In the genomic region with DNA sequence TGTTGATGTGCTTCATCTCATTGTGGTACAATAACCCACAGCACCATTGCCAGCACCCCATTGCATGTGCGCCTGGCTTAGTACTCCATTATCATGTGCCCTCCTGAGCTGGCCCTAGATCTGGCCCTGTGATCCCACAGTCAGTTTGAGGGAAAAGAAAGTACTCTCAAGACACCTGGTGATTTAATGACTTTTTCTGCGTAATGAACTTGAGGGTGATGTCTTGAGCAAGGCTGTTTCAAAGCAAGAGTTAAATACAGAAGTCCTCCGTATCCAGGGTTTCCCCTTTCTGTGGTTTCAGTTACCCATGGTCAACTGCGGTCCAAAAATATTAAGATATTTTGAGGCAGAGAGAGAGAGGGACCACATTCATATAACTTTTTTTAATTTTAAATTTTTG, we compare ENCODE assay signal across 16 cellular contexts. TPM values are rescaled to one million over a fixed set of nuclear protein-coding genes. Genes with fewer than 3 reads are reported as not detected.
DNase-seq lines count a peak whose midpoint lies in the region; ATAC-seq, FAIRE-seq and TF ChIP-seq lines count a peak whose summit lies in the region.
"Had no signal": no experiment of that assay in that cellular context is flagged by ENCODE, and none has a peak within 500 bp of the region (broad histone marks: within the 10 kb centered on the region; RNA-seq: fewer than 3 reads in every experiment).

No MANE protein-coding gene starts in this region.

- no peak overlapping the region for H3K27ac Mint-ChIP-seq in glutamatergic neuron (ENCODE audit: unreplicated experiment)
- H3K27ac Mint-ChIP-seq: CD4-positive, CD25-positive, alpha-beta regulatory T cell; stimulated activated effector memory CD8-positive, alpha-beta T cell treated with anti-CD3 and anti-CD28 coated beads, Interleukin-12 subunit alpha, Interleukin-12 subunit beta, amount 100 ng/mL, for 72 hours had no signal

- H3K4me1 Mint-ChIP-seq in glutamatergic neuron (ENCODE audit: low read depth, unreplicated experiment), result no peaks in the 10 kb centered on the region
- H3K4me1 Mint-ChIP-seq: CD4-positive, CD25-positive, alpha-beta regulatory T cell had no signal

- H3K27ac ChIP-seq in GM12878 (ENCODE audit: control insufficient read depth, insufficient read depth) (peak overlapping the region; percentile 76), right lobe of liver (no peak overlapping the region), WERI-Rb-1 (no peak overlapping the region), neuronal stem cell (replicated peaks; ENCODE audit: low read length) (no peak overlapping the region)
- H3K27ac ChIP-seq: colonic mucosa, SJSA1 had no signal

- no peaks in the 10 kb centered on the region; the same call in 1 of the 3 replicates for H3K9me3 ChIP-seq in GM12878 (replicated peaks; ENCODE audit: control insufficient read depth, insufficient read depth, low read length)
- H3K9me3 ChIP-seq in right lobe of liver, result no peaks in the 10 kb centered on the region
- peaks cover 4% of the 10 kb centered on the region for H3K9me3 ChIP-seq in WERI-Rb-1 (ENCODE audit: severe bottlenecking)
- no peaks in the 10 kb centered on the region for H3K9me3 ChIP-seq in neuronal stem cell (replicated peaks in 1 of 2; ENCODE audit: control insufficient read depth in 2 of 2, insufficient read depth in 1 of 2, low read depth in 1 of 2, low read length in 2 of 2)
- H3K9me3 ChIP-seq: colonic mucosa, SJSA1 had no signal

- H3K18ac ChIP-seq in neuronal stem cell (ENCODE audit: low read length), result no peak overlapping the region

- RAD21 ChIA-PET in GM12878 (lab: Charles Lee; ENCODE audit: unreplicated experiment), result interaction anchor here (1.1 to 2.1 kb wide), 4 partner anchors 16 to 90 kb away, joined by 4 to 11 read pairs (median 8); partner anchors contain the start of genes C3orf20 and CCDC174

- H4K8ac ChIP-seq in neuronal stem cell (ENCODE audit: low read depth, low read length), result no peak overlapping the region

- H3K4me3 ChIP-seq in GM12878 (peak overlapping the region; percentile 4; the same call in 1 of the 2 replicates), right lobe of liver (no peak overlapping the region), WERI-Rb-1 (ENCODE audit: low read depth, low read length) (no peak overlapping the region), neuronal stem cell (ENCODE audit: low read length in 2 of 2) (no peak overlapping the region)
- H3K4me3 ChIP-seq: colonic mucosa, SJSA1 had no signal

- H2BK12ac ChIP-seq in neuronal stem cell (ENCODE audit: low read length), result no peak overlapping the region

- no peak overlapping the region for H3K4ac ChIP-seq in neuronal stem cell (ENCODE audit: low read length)

- no peaks in the 10 kb centered on the region for H3K27me3 ChIP-seq in GM12878 (replicated peaks in 1 of 2; ENCODE audit: control insufficient read depth in 2 of 2, insufficient read depth in 2 of 2, low read length in 1 of 2)
- no peaks in the 10 kb centered on the region for H3K27me3 ChIP-seq in right lobe of liver
- peaks cover 37% of the 10 kb centered on the region for H3K27me3 ChIP-seq in WERI-Rb-1 (ENCODE audit: insufficient read depth, low read depth, severe bottlenecking)
- H3K27me3 ChIP-seq in neuronal stem cell (ENCODE audit: control insufficient read depth in 3 of 3, insufficient read depth in 3 of 3, low read depth in 1 of 3, low read length in 3 of 3), result peaks cover 0 to 19% (median 0%) of the 10 kb centered on the region in 3 experiments
- H3K27me3 ChIP-seq: colonic mucosa had no signal

- H2BK15ac ChIP-seq in neuronal stem cell (ENCODE audit: low read length), result no peak overlapping the region

- H3K9ac ChIP-seq in GM12878 (ENCODE audit: control insufficient read depth, insufficient read depth, low read length) (peak overlapping the region; percentile 36), neuronal stem cell (ENCODE audit: low read depth, low read length, poor library complexity) (no peak overlapping the region)

- peaks cover 2% of the 10 kb centered on the region for H3K27me3 Mint-ChIP-seq in glutamatergic neuron (ENCODE audit: unreplicated experiment)
- H3K27me3 Mint-ChIP-seq: CD4-positive, CD25-positive, alpha-beta regulatory T cell had no signal

- TF ChIP-seq CTCF in GM12878 (IDR thresholded peaks at IDR 0.05 in 2 of 3, conservative IDR thresholded peaks at IDR 0.05 in 1 of 3; ENCODE audit: control insufficient read depth in 2 of 3, extremely low read depth in 1 of 3, insufficient read depth in 1 of 3, low read depth in 3 of 3, low read length in 3 of 3) (no peak), glutamatergic neuron (IDR thresholded peaks at IDR 0.05; ENCODE audit: partially characterized antibody, unreplicated experiment) (no peak), right lobe of liver (IDR thresholded peaks at IDR 0.05) (no peak), WERI-Rb-1 (IDR thresholded peaks at IDR 0.05; ENCODE audit: low read depth, low read length) (no peak)

- no peak overlapping the region for H3K23ac ChIP-seq in neuronal stem cell (ENCODE audit: low read depth, low read length, poor library complexity)

- H3K14ac ChIP-seq in neuronal stem cell (ENCODE audit: low read length), result no peak overlapping the region

- TF ChIP-seq POLR2A in GM18505 (IDR thresholded peaks at IDR 0.05; ENCODE audit: borderline replicate concordance, extremely low read depth, insufficient read depth, insufficient read length) (peak; percentile 44), GM12878 (IDR thresholded peaks at IDR 0.05; ENCODE audit: low read depth, low read length) (peak; percentile 47; the same call in 1 of the 2 replicates), right lobe of liver (IDR thresholded peaks at IDR 0.05) (no peak)

- H3K9me3 Mint-ChIP-seq in glutamatergic neuron (ENCODE audit: unreplicated experiment), result no peaks in the 10 kb centered on the region
- H3K9me3 Mint-ChIP-seq: stimulated activated effector memory CD8-positive, alpha-beta T cell treated with anti-CD3 and anti-CD28 coated beads, Interleukin-12 subunit alpha, Interleukin-12 subunit beta, amount 100 ng/mL, for 72 hours had no signal

- in situ Hi-C loops in GM12878 (cut with MboI), result no loop called here

- BruUV-seq in GM12878 (replicated peaks; lab: Mats Ljungman, UMichigan), result no TSS peak

- H3K79me1 ChIP-seq in neuronal stem cell (ENCODE audit: low read depth, low read length), result peaks cover 2% of the 10 kb centered on the region

- no peak overlapping the region for H2BK120ac ChIP-seq in neuronal stem cell (ENCODE audit: low read depth, low read length)

- no peak overlapping the region for H3K4me3 Mint-ChIP-seq in glutamatergic neuron (ENCODE audit: unreplicated experiment)
- H3K4me3 Mint-ChIP-seq: CD4-positive, CD25-positive, alpha-beta regulatory T cell; stimulated activated effector memory CD8-positive, alpha-beta T cell treated with anti-CD3 and anti-CD28 coated beads, Interleukin-12 subunit alpha, Interleukin-12 subunit beta, amount 100 ng/mL, for 72 hours had no signal

- H3K4me2 ChIP-seq in GM12878 (ENCODE audit: control insufficient read depth, insufficient read depth) (peak overlapping the region; percentile 70), neuronal stem cell (ENCODE audit: insufficient read depth, low read length, poor library complexity, severe bottlenecking) (no peak overlapping the region)

- H3K36me3 Mint-ChIP-seq in glutamatergic neuron (ENCODE audit: unreplicated experiment), result peaks cover 16% of the 10 kb centered on the region
- H3K36me3 Mint-ChIP-seq: stimulated activated effector memory CD8-positive, alpha-beta T cell treated with anti-CD3 and anti-CD28 coated beads, Interleukin-12 subunit alpha, Interleukin-12 subunit beta, amount 100 ng/mL, for 72 hours had no signal

- POLR2A ChIA-PET in GM12878 (lab: Charles Lee), result interaction anchor here (0.6 to 1.8 kb wide), 3 partner anchors 38 to 58 kb away, joined by 3 to 4 read pairs (median 4); partner anchors contain the start of gene CCDC174

- H3K79me2 ChIP-seq in GM12878 (ENCODE audit: control insufficient read depth, insufficient read depth, low read length), result no peaks in the 10 kb centered on the region; the same call in 1 of the 2 replicates

- H4K20me1 ChIP-seq in GM12878 (ENCODE audit: control insufficient read depth, insufficient read depth), result no peaks in the 10 kb centered on the region

- TF ChIP-seq EP300 in GM12878 (IDR thresholded peaks at IDR 0.05; ENCODE audit: borderline replicate concordance in 1 of 2, control insufficient read depth in 1 of 2, low read depth in 2 of 2, low read length in 2 of 2), result peak; percentile 82 to 87

- ATAC-seq in GM18505 (IDR thresholded peaks at IDR 0.05; ENCODE audit: unreplicated experiment), result peak; percentile 46
- peak; percentile 44 for ATAC-seq in GM21786 (IDR thresholded peaks at IDR 0.05; ENCODE audit: unreplicated experiment)
- ATAC-seq in HG03457 (IDR thresholded peaks at IDR 0.05; ENCODE audit: unreplicated experiment), result peak; percentile 51
- ATAC-seq in GM12878, result peak; percentile 69
- ATAC-seq in right lobe of liver, result no peak
- ATAC-seq: left cardiac atrium; stimulated activated effector memory CD8-positive, alpha-beta T cell treated with anti-CD3 and anti-CD28 coated beads, Interleukin-12 subunit alpha, Interleukin-12 subunit beta, amount 100 ng/mL, for 72 hours had no signal

- H2BK5ac ChIP-seq in neuronal stem cell (ENCODE audit: low read length), result no peak overlapping the region

- intact Hi-C loops in GM12878 (cut with micrococcal nuclease; ENCODE audit: unreplicated experiment) (no loop called here), right lobe of liver (cut with DNase I) (no loop called here)

- SMC1A ChIA-PET in GM12878 (lab: Charles Lee; ENCODE audit: uncharacterized antibody, unreplicated experiment), result interaction anchor here (0.8 to 10.1 kb wide), 7 partner anchors 9 to 89 kb away, joined by 3 to 86 read pairs (median 4); no protein-coding TSS in a partner anchor

- peaks cover 47% of the 10 kb centered on the region for H3K4me1 ChIP-seq in GM12878 (ENCODE audit: control insufficient read depth, insufficient read depth, low read length)
- H3K4me1 ChIP-seq in right lobe of liver, result no peaks in the 10 kb centered on the region
- H3K4me1 ChIP-seq in neuronal stem cell (ENCODE audit: control insufficient read depth in 2 of 2, insufficient read depth in 1 of 2, low read depth in 1 of 2, low read length in 2 of 2), result no peaks in the 10 kb centered on the region
- H3K4me1 ChIP-seq: colonic mucosa, SJSA1 had no signal

- H2AFZ ChIP-seq in GM12878 (ENCODE audit: control insufficient read depth, low read depth, low read length), result peak overlapping the region; percentile 29
- no peak overlapping the region for H2AFZ ChIP-seq in neuronal stem cell (ENCODE audit: low read length)

- H2AK5ac ChIP-seq in neuronal stem cell (ENCODE audit: low read depth, low read length), result no peak overlapping the region

- DNase-seq in GM12878 (ENCODE audit: low read depth, low spot score), result peak; percentile 74
- DNase-seq in glutamatergic neuron, result no peak
- no peak for DNase-seq in right lobe of liver
- no peak for DNase-seq in WERI-Rb-1
- no peak for DNase-seq in neuronal stem cell (ENCODE audit: low spot score)
- DNase-seq: activated naive CD4-positive, alpha-beta T cell treated with anti-CD3 and anti-CD28 coated beads, Interleukin-2, amount 50 U/mL, for 16 hours; CD4-positive, CD25-positive, alpha-beta regulatory T cell; colonic mucosa; left cardiac atrium; NCI-H2171; nucleus accumbens had no signal

- no peak overlapping the region for H4K91ac ChIP-seq in neuronal stem cell (ENCODE audit: low read depth, low read length, poor library complexity)

- H3K36me3 ChIP-seq in GM12878 (ENCODE audit: control insufficient read depth in 2 of 2, insufficient read depth in 2 of 2, low read length in 1 of 2) (no peaks in the 10 kb centered on the region), right lobe of liver (no peaks in the 10 kb centered on the region), WERI-Rb-1 (no peaks in the 10 kb centered on the region), neuronal stem cell (replicated peaks in 1 of 2; ENCODE audit: control insufficient read depth in 2 of 2, insufficient read depth in 2 of 2, low read length in 2 of 2) (no peaks in the 10 kb centered on the region)
- H3K36me3 ChIP-seq: colonic mucosa, SJSA1 had no signal

- 0% methylated on average over 4 of the region's 4 CpGs for WGBS in GM12878 (ENCODE audit: insufficient coverage, insufficient replicate concordance, low lambda C conversion rate, missing lambda C conversion rate)
- 75% methylated on average over 4 of the region's 4 CpGs for WGBS in right lobe of liver (ENCODE audit: insufficient coverage, low coverage, low lambda C conversion rate, missing lambda C conversion rate)
- WGBS in neuronal stem cell (ENCODE audit: extremely low coverage in 2 of 2, insufficient read length in 2 of 2, insufficient replicate concordance in 1 of 2), 2 donors, result no CpG with 5 or more reads among the region's 4 CpGs

- FAIRE-seq in GM12878 (lab: Jason Lieb, UNC), result peak; percentile 18

- TF ChIP-seq RAD21 in GM12878 (IDR thresholded peaks at IDR 0.05; ENCODE audit: insufficient read depth, low read depth, low read length), result no peak

- CTCF ChIA-PET in GM12878 (lab: Yijun Ruan, JAX), result interaction anchor here (1.0 to 7.1 kb wide), 5 partner anchors 8 to 89 kb away, joined by 3 to 49 read pairs (median 4); partner anchors contain the start of genes C3orf20 and CCDC174

RNA-seq across cellular contexts. Expression of gene C3orf20, which starts 16.3 kb away (rescaled TPM):
- total RNA-seq in GM12878 (2013; cell fraction: nucleolus; rRNA removed), result 3.2 and 3.4 TPM in 2 replicates
- total RNA-seq in GM12878 (2014; rRNA removed) (1.0 and 2.8 TPM in 2 replicates), GM12878 (2014; rRNA removed; fragmentation: Illumina TruSeq; extraction: Trizol) (1.9 and 2.0 TPM in 2 replicates), GM12878 (2021) (1.6 and 2.0 TPM in 2 replicates), glutamatergic neuron (ENCODE audit: unreplicated experiment) (not detected), right lobe of liver (under 1 TPM in 2 of 6 experiments, not detected in 4; 0.09 to 0.11 TPM)
- polyA plus RNA-seq in GM12878 (2011; ENCODE audit: low read depth), result 0.33 TPM
- polyA plus RNA-seq in GM12878 (2011; rRNA removed) (2.0 and 2.9 TPM in 2 replicates), GM12878 (2014; fragmentation: Illumina TruSeq; extraction: Trizol) (1.6 and 2.2 TPM in 2 replicates), GM12878 (2014; fragmentation: Nextera tagmentation; extraction: Ambion mirVana) (under 1 TPM; 0.05 to 0.15 TPM), GM12878 (2014; rRNA removed) (1.0 and 1.1 TPM in 2 replicates), GM12878 (2016; fragmentation: Nextera tagmentation; extraction: Ambion mirVana) (under 1 TPM; 0.39 to 0.40 TPM)
- 1.3 and 2.1 TPM in 2 replicates for polyA plus RNA-seq in GM12878 (2011; cell fraction: cytosol; rRNA removed)
- 2.0 and 2.3 TPM in 2 replicates for polyA plus RNA-seq in GM12878 (2011; cell fraction: nucleus; rRNA removed)
- polyA plus RNA-seq in GM12878 (2012), result 0.52 and 1.3 TPM in 2 replicates
- polyA minus RNA-seq in GM12878 (2011; rRNA and poly(A)+ RNA removed), result 3.5 and 3.7 TPM in 2 replicates
- 0.73 and 2.0 TPM in 2 replicates for polyA minus RNA-seq in GM12878 (2011; cell fraction: cytosol; rRNA and poly(A)+ RNA removed)
- 2.5 and 4.2 TPM in 2 replicates for polyA minus RNA-seq in GM12878 (2011; cell fraction: nucleus; rRNA and poly(A)+ RNA removed)
- polyA plus RNA-seq in neuronal stem cell (2013, experiment 1 of 2), result not detected
- polyA plus RNA-seq in neuronal stem cell (2013, experiment 2 of 2), result not detected
- total RNA-seq: SJSA1 had no signal
- polyA plus RNA-seq: CD4-positive, CD25-positive, alpha-beta regulatory T cell had no signal

RNA-seq across cellular contexts. Expression of gene CCDC174, which starts 39.7 kb away (rescaled TPM):
- 74.0 and 82.4 TPM in 2 replicates for total RNA-seq in GM12878 (2013; cell fraction: nucleolus; rRNA removed)
- total RNA-seq in GM12878 (2014; rRNA removed) (13.6 and 15.7 TPM in 2 replicates), GM12878 (2014; rRNA removed; fragmentation: Illumina TruSeq; extraction: Trizol) (22.2 and 23.2 TPM in 2 replicates), GM12878 (2021) (17.0 and 17.9 TPM in 2 replicates), glutamatergic neuron (ENCODE audit: unreplicated experiment) (22.1 TPM), right lobe of liver (10 to 100 TPM in 3 of 6 experiments, 1 to 10 TPM in 3; 7.5 to 11.7 (median 10.6) TPM)
- polyA plus RNA-seq in GM12878 (2011; ENCODE audit: low read depth), result 10.9 TPM
- polyA plus RNA-seq in GM12878 (2011; rRNA removed) (11.6 and 13.5 TPM in 2 replicates), GM12878 (2014; fragmentation: Illumina TruSeq; extraction: Trizol) (30.3 and 40.6 TPM in 2 replicates), GM12878 (2014; fragmentation: Nextera tagmentation; extraction: Ambion mirVana) (10 to 100 TPM; 26.1 to 31.3 TPM), GM12878 (2014; rRNA removed) (10.5 and 14.1 TPM in 2 replicates), GM12878 (2016; fragmentation: Nextera tagmentation; extraction: Ambion mirVana) (10 to 100 TPM; 18.8 to 19.5 TPM)
- 6.3 and 7.5 TPM in 2 replicates for polyA plus RNA-seq in GM12878 (2011; cell fraction: cytosol; rRNA removed)
- polyA plus RNA-seq in GM12878 (2011; cell fraction: nucleus; rRNA removed), result 32.6 and 36.4 TPM in 2 replicates
- polyA plus RNA-seq in GM12878 (2012), result 17.1 and 23.4 TPM in 2 replicates
- 6.5 and 7.7 TPM in 2 replicates for polyA minus RNA-seq in GM12878 (2011; rRNA and poly(A)+ RNA removed)
- 2.8 and 3.5 TPM in 2 replicates for polyA minus RNA-seq in GM12878 (2011; cell fraction: cytosol; rRNA and poly(A)+ RNA removed)
- 8.6 and 15.8 TPM in 2 replicates for polyA minus RNA-seq in GM12878 (2011; cell fraction: nucleus; rRNA and poly(A)+ RNA removed)
- polyA plus RNA-seq in neuronal stem cell (2013, experiment 1 of 2), result 15.4 TPM
- 16.2 TPM for polyA plus RNA-seq in neuronal stem cell (2013, experiment 2 of 2)

Comparison
In these comparisons a context has a peak if more than half of its experiments do, and no peak if none do; other contexts are left out.
1. ATAC-seq: peak in GM18505 (single experiment), GM21786 (single experiment), HG03457 (single experiment) and GM12878 (single experiment); none in right lobe of liver (0 of 4).